Comparison of ENCODE assay signal across 16 cellular contexts in genomic region chr16:85083051-85083639, GRCh38. TPM values are rescaled to one million over a fixed set of nuclear protein-coding genes. Genes with fewer than 3 reads are reported as not detected.
DNase-seq lines count a peak whose midpoint lies in the region; ATAC-seq and TF ChIP-seq lines count a peak whose summit lies in the region.
"Had no signal": no experiment of that assay in that cellular context is flagged by ENCODE, and none has a peak within 500 bp of the region (broad histone marks: within the 10 kb centered on the region; RNA-seq: fewer than 3 reads in every experiment).

No MANE protein-coding gene starts in this region.

- H3K9me3 Mint-ChIP-seq in activated naive CD4-positive, alpha-beta T cell treated with anti-CD3 and anti-CD28 coated beads, Interleukin-2, amount 50 U/mL, for 72 hours = no peaks in the 10 kb centered on the region
- no peaks in the 10 kb centered on the region for H3K9me3 Mint-ChIP-seq in activated naive CD4-positive, alpha-beta T cell treated with anti-CD3 and anti-CD28 coated beads, Interleukin-2, amount 10 ng/mL, durations not matched to agents 7 days and 5 days
- no peaks in the 10 kb centered on the region for H3K9me3 Mint-ChIP-seq in T-helper 2 cell treated with Interferon-gamma antibody and Interleukin-4, amounts not matched to agents 5 μg/mL and 100 μg/mL, for 36 hours
- H3K9me3 Mint-ChIP-seq: activated CD4-positive, alpha-beta memory T cell treated with anti-CD3 and anti-CD28 coated beads for 36 hours had no signal

- DNase-seq in activated naive CD4-positive, alpha-beta T cell treated with anti-CD3 and anti-CD28 coated beads, Interleukin-2, amount 50 U/mL, for 72 hours (ENCODE audit: low spot score in 2 of 2) = no peak
- no peak for DNase-seq in activated naive CD4-positive, alpha-beta T cell treated with anti-CD3 and anti-CD28 coated beads, Interleukin-2, amount 10 ng/mL, durations not matched to agents 7 days and 5 days
- DNase-seq in superior temporal gyrus (ENCODE audit: extremely low spot score) (peak; percentile 43), HUDEP-2 (lab: John Stamatoyannopoulos, UW; ENCODE audit: unreplicated experiment in 76 of 76) (no peak)
- DNase-seq in T-helper 2 cell treated with Interferon-gamma antibody and Interleukin-4, amounts not matched to agents 5 μg/mL and 100 μg/mL, for 36 hours (ENCODE audit: low spot score) = no peak
- DNase-seq: activated CD4-positive, alpha-beta memory T cell treated with anti-CD3 and anti-CD28 coated beads for 36 hours; activated naive CD4-positive, alpha-beta T cell treated with anti-CD3 and anti-CD28 coated beads, Interleukin-2, amount 50 U/mL, for 16 hours; Karpas-422; NCI-H446 treated with DMSO at 0.1 percent for 48 hours; SK-N-SH had no signal

- H3K36me3 ChIP-seq in OCI-LY3 (replicated peaks; ENCODE audit: low read depth, low read length) = no peaks in the 10 kb centered on the region
- no peaks in the 10 kb centered on the region for H3K36me3 ChIP-seq in iPS-15b (ENCODE audit: control insufficient read depth, insufficient read depth, low read length)

- CTCF ChIA-PET in activated naive CD4-positive, alpha-beta T cell treated with anti-CD3 and anti-CD28 coated beads, Interleukin-2, amount 10 ng/mL, durations not matched to agents 7 days and 5 days (lab: Charles Lee) = interaction anchor here (1.3 kb wide), 1 partner anchor 56 kb away, joined by 6 read pairs; no protein-coding TSS in a partner anchor

- H3K36me3 Mint-ChIP-seq in activated naive CD4-positive, alpha-beta T cell treated with anti-CD3 and anti-CD28 coated beads, Interleukin-2, amount 50 U/mL, for 72 hours = peaks cover 0 to 5% of the 10 kb centered on the region in 2 donors
- no peaks in the 10 kb centered on the region for H3K36me3 Mint-ChIP-seq in activated naive CD4-positive, alpha-beta T cell treated with anti-CD3 and anti-CD28 coated beads, Interleukin-2, amount 10 ng/mL, durations not matched to agents 7 days and 5 days
- H3K36me3 Mint-ChIP-seq in T-helper 2 cell treated with Interferon-gamma antibody and Interleukin-4, amounts not matched to agents 5 μg/mL and 100 μg/mL, for 36 hours (ENCODE audit: low read depth) = no peaks in the 10 kb centered on the region

- no peak overlapping the region for H2AFZ ChIP-seq in OCI-LY3 (ENCODE audit: low read depth, low read length)

- H3K27me3 Mint-ChIP-seq in activated naive CD4-positive, alpha-beta T cell treated with anti-CD3 and anti-CD28 coated beads, Interleukin-2, amount 10 ng/mL, durations not matched to agents 7 days and 5 days = peaks cover 17% of the 10 kb centered on the region
- no peaks in the 10 kb centered on the region for H3K27me3 Mint-ChIP-seq in T-helper 2 cell treated with Interferon-gamma antibody and Interleukin-4, amounts not matched to agents 5 μg/mL and 100 μg/mL, for 36 hours (ENCODE audit: low read depth)
- H3K27me3 Mint-ChIP-seq: activated CD4-positive, alpha-beta memory T cell treated with anti-CD3 and anti-CD28 coated beads for 36 hours had no signal

- H3K9ac ChIP-seq in OCI-LY3 (ENCODE audit: low read length) = no peak overlapping the region
- H3K9ac ChIP-seq in iPS-15b (ENCODE audit: low read depth, low read length) = no peak overlapping the region
- H3K9ac ChIP-seq: SK-N-SH had no signal

- peaks cover 11% of the 10 kb centered on the region for H3K27me3 ChIP-seq in OCI-LY3 (ENCODE audit: low read depth, low read length)
- H3K27me3 ChIP-seq in iPS-15b (ENCODE audit: control insufficient read depth, insufficient read depth, low read length) = peaks cover 30% of the 10 kb centered on the region

- no peak overlapping the region for H3K4me3 Mint-ChIP-seq in activated naive CD4-positive, alpha-beta T cell treated with anti-CD3 and anti-CD28 coated beads, Interleukin-2, amount 10 ng/mL, durations not matched to agents 7 days and 5 days
- H3K4me3 Mint-ChIP-seq in T-helper 2 cell treated with Interferon-gamma antibody and Interleukin-4, amounts not matched to agents 5 μg/mL and 100 μg/mL, for 36 hours = no peak overlapping the region
- H3K4me3 Mint-ChIP-seq: activated CD4-positive, alpha-beta memory T cell treated with anti-CD3 and anti-CD28 coated beads for 36 hours had no signal

- peak; percentile 23 to 41 for ATAC-seq in activated naive CD4-positive, alpha-beta T cell treated with anti-CD3 and anti-CD28 coated beads, Interleukin-2, amount 50 U/mL, for 72 hours
- ATAC-seq in GM21515 (IDR thresholded peaks at IDR 0.05; ENCODE audit: unreplicated experiment) = no peak

- H4K20me1 ChIP-seq in OCI-LY3 (ENCODE audit: insufficient read depth, low read length) = no peaks in the 10 kb centered on the region

- peak overlapping the region; percentile 13; the same call in 1 of the 2 replicates for H3K4me2 ChIP-seq in OCI-LY3 (ENCODE audit: low read length)
- H3K4me2 ChIP-seq: SK-N-SH had no signal

- peak overlapping the region; percentile 7 to 28 for H3K27ac Mint-ChIP-seq in activated naive CD4-positive, alpha-beta T cell treated with anti-CD3 and anti-CD28 coated beads, Interleukin-2, amount 50 U/mL, for 72 hours
- no peak overlapping the region for H3K27ac Mint-ChIP-seq in activated naive CD4-positive, alpha-beta T cell treated with anti-CD3 and anti-CD28 coated beads, Interleukin-2, amount 10 ng/mL, durations not matched to agents 7 days and 5 days
- no peak overlapping the region for H3K27ac Mint-ChIP-seq in T-helper 2 cell treated with Interferon-gamma antibody and Interleukin-4, amounts not matched to agents 5 μg/mL and 100 μg/mL, for 36 hours
- H3K27ac Mint-ChIP-seq: activated CD4-positive, alpha-beta memory T cell treated with anti-CD3 and anti-CD28 coated beads for 36 hours had no signal

- H3K9me3 ChIP-seq in OCI-LY3 (ENCODE audit: insufficient read depth, low read length) (no peaks in the 10 kb centered on the region), iPS-15b (ENCODE audit: control insufficient read depth, insufficient read depth, low read length) (no peaks in the 10 kb centered on the region)
- H3K9me3 ChIP-seq: SK-N-SH, thoracic aorta had no signal

- peaks cover 8% of the 10 kb centered on the region for H3K4me1 ChIP-seq in OCI-LY3 (ENCODE audit: low read length)
- H3K4me1 ChIP-seq in iPS-15b (ENCODE audit: control insufficient read depth, insufficient read depth, low read length) = peaks cover 17% of the 10 kb centered on the region

- H3K4me3 ChIP-seq in OCI-LY3 (ENCODE audit: low read length) (no peak overlapping the region), iPS-15b (ENCODE audit: low read depth, low read length) (peak overlapping the region; percentile 23)
- H3K4me3 ChIP-seq: thoracic aorta had no signal

- no peaks in the 10 kb centered on the region for H3K79me2 ChIP-seq in OCI-LY3 (ENCODE audit: low read length)

- H3K27ac ChIP-seq in OCI-LY3 (ENCODE audit: low read length) = no peak overlapping the region
- H3K27ac ChIP-seq: thoracic aorta had no signal

- peaks cover 8% of the 10 kb centered on the region for H3K4me1 Mint-ChIP-seq in activated naive CD4-positive, alpha-beta T cell treated with anti-CD3 and anti-CD28 coated beads, Interleukin-2, amount 10 ng/mL, durations not matched to agents 7 days and 5 days
- H3K4me1 Mint-ChIP-seq in T-helper 2 cell treated with Interferon-gamma antibody and Interleukin-4, amounts not matched to agents 5 μg/mL and 100 μg/mL, for 36 hours (ENCODE audit: low read depth) = peaks cover 1% of the 10 kb centered on the region

- no peak for TF ChIP-seq CTCF in OCI-LY3 (IDR thresholded peaks at IDR 0.05; ENCODE audit: low read depth, low read length)

RNA-seq across cellular contexts. Expression of gene CIBAR2, which starts 29.1 kb away (rescaled TPM):
- total RNA-seq in activated naive CD4-positive, alpha-beta T cell treated with anti-CD3 and anti-CD28 coated beads, Interleukin-2, amount 50 U/mL, for 72 hours = not detected
- total RNA-seq: activated CD4-positive, alpha-beta memory T cell treated with anti-CD3 and anti-CD28 coated beads for 36 hours; fibroblast of villous mesenchyme; lower leg skin; thoracic aorta had no signal

RNA-seq across cellular contexts. Expression of gene KIAA0513, which starts 55.5 kb away (rescaled TPM):
- 10 to 100 TPM in 1 of 2 donors, 1 to 10 TPM in 1; 5.5 to 15.0 TPM for total RNA-seq in activated naive CD4-positive, alpha-beta T cell treated with anti-CD3 and anti-CD28 coated beads, Interleukin-2, amount 50 U/mL, for 72 hours

Comparison
In these comparisons a context has a peak if more than half of its experiments do, and no peak if none do; other contexts are left out.
1. H3K27ac Mint-ChIP-seq: peak in activated naive CD4-positive, alpha-beta T cell treated with anti-CD3 and anti-CD28 coated beads, Interleukin-2, amount 50 U/mL, for 72 hours (2 of 2); none in activated naive CD4-positive, alpha-beta T cell treated with anti-CD3 and anti-CD28 coated beads, Interleukin-2, amount 10 ng/mL, durations not matched to agents 7 days and 5 days (single experiment) and T-helper 2 cell treated with Interferon-gamma antibody and Interleukin-4, amounts not matched to agents 5 μg/mL and 100 μg/mL, for 36 hours (single experiment).